8 cellular contexts compared by ENCODE assay signal in genomic region chr10:95517536-95518454, GRCh38. TPM values are rescaled to one million over a fixed set of nuclear protein-coding genes. Genes with fewer than 3 reads are reported as not detected.
A peak's percentile ranks its signal among the peaks of the same experiment; 100 is the strongest.
DNase-seq lines count a peak whose midpoint lies in the region; ATAC-seq and TF ChIP-seq lines count a peak whose summit lies in the region.

No MANE protein-coding gene starts in this region.

- TF ChIP-seq CTCF in cardiac muscle cell (IDR thresholded peaks at IDR 0.05; ENCODE audit: low read depth, low read length), result no peak
- no peak for TF ChIP-seq CTCF in left lung (IDR thresholded peaks at IDR 0.05)

- ATAC-seq in Right ventricle myocardium inferior (no peak), left lung (peak; percentile 16), GM19452 (IDR thresholded peaks at IDR 0.05; ENCODE audit: unreplicated experiment) (no peak), GM21390 (IDR thresholded peaks at IDR 0.05; ENCODE audit: unreplicated experiment) (no peak), GM19455 (IDR thresholded peaks at IDR 0.05; ENCODE audit: unreplicated experiment) (no peak)

- no peak overlapping the region for H3K4me3 ChIP-seq in cardiac muscle cell
- no peak overlapping the region for H3K4me3 ChIP-seq in left lung

- no peaks in the 10 kb centered on the region for H3K9me3 ChIP-seq in cardiac muscle cell (ENCODE audit: low read depth)
- no peaks in the 10 kb centered on the region for H3K9me3 ChIP-seq in left lung

- H3K4me1 ChIP-seq in cardiac muscle cell (ENCODE audit: low read depth) (peaks cover 18% of the 10 kb centered on the region), left lung (peaks cover 0 to 5% of the 10 kb centered on the region in 2 donors)

- intact Hi-C loops in Right ventricle myocardium inferior (cut with DNase I) (loop anchor here (2.0 to 5.0 kb wide), 2 partner anchors 23 to 40 kb away; no protein-coding TSS in a partner anchor), left lung (cut with DNase I) (no loop called here)

- DNase-seq in cardiac muscle cell (ENCODE audit: low read depth in 1 of 2, low spot score in 1 of 2) (peak in 1 of 2 donors; percentile 76), Right ventricle myocardium inferior (ENCODE audit: missing footprints) (no peak), left lung (no peak), NCI-H1092 (lab: John Stamatoyannopoulos, UW) (no peak)

- no peaks in the 10 kb centered on the region for H3K27me3 ChIP-seq in cardiac muscle cell
- H3K27me3 ChIP-seq in left lung, result no peaks in the 10 kb centered on the region

- H3K36me3 ChIP-seq in cardiac muscle cell, result no peaks in the 10 kb centered on the region
- no peaks in the 10 kb centered on the region for H3K36me3 ChIP-seq in left lung

- peak overlapping the region; percentile 70 for H3K27ac ChIP-seq in cardiac muscle cell
- H3K27ac ChIP-seq in cingulate gyrus (ENCODE audit: low read depth, low read length), result peak overlapping the region; percentile 63
- H3K27ac ChIP-seq in left lung, result no peak overlapping the region

RNA-seq across cellular contexts. Expression of gene SORBS1, which starts 43.4 kb away (rescaled TPM):
- total RNA-seq in cardiac muscle cell, result 14.9 and 20.6 TPM in 2 replicates
- polyA plus RNA-seq in cardiac muscle cell, result 11.0 and 12.8 TPM in 2 replicates
- 666 TPM for total RNA-seq in Right ventricle myocardium inferior
- total RNA-seq in left lung, result 10 to 100 TPM; 44.0 to 52.7 TPM

Comparison
In these comparisons a context has a peak if more than half of its experiments do, and no peak if none do; other contexts are left out.
1. RNA of gene SORBS1, which starts 43.4 kb away (total RNA-seq): 666 TPM in Right ventricle myocardium inferior (single experiment); 44.0 to 52.7 TPM in left lung and 14.9 to 20.6 TPM in cardiac muscle cell; every median in the first group is over 10 times any median in the second.
2. H3K27ac ChIP-seq: peak in cardiac muscle cell (single experiment) and cingulate gyrus (single experiment); none in left lung (0 of 2).